Comparison of ENCODE assay signal across 16 cellular contexts in the genomic region with DNA sequence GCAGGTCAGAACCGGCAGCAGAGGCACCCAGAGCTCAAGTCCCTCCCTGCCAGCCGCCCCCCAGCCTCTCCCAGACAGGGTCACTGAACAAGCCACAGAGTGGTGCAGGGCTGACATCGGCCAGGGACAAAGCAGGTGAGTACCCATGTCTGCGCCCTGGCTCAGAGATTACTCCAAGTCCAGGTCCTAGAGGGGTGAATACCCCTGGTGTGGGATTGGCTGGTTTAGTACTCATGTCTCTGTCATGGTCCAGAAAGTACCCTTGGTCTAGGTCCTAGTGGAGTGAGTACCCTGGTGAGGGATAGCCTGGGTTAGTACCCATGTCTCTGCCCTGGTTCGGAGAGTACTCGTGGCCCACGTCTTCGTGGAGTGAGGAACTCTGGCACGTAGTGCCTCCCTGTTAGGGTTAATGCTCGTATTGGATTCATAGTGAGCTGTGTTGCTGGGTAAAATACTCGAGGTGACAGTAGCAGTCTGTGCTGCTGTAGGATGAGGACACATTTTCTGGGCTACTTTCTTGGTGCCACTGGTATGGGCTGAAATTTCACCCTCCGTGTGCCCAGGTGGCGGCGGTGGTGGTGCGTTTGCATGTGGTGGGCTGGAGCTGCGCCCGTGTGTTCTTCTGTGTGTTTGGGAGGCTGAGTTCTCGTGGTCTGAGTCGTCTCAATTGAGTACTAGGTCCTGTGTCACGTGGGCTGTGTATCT. TPM values are rescaled to one million over a fixed set of nuclear protein-coding genes. Genes with fewer than 3 reads are reported as not detected.
DNase-seq lines count a peak whose midpoint lies in the region; ATAC-seq and TF ChIP-seq lines count a peak whose summit lies in the region.
"Had no signal": no experiment of that assay in that cellular context is flagged by ENCODE, and none has a peak within 500 bp of the region (broad histone marks: within the 10 kb centered on the region; RNA-seq: fewer than 3 reads in every experiment).

No MANE protein-coding gene starts in this region.

- ATAC-seq in left ventricle myocardium superior (no peak), left cardiac atrium (no peak), WTC11 (no peak; the same call in 1 of the 2 replicates), right lobe of liver (peak in 3 of 4 donors; percentile 14 to 31 (median 17)), HG02852 (IDR thresholded peaks at IDR 0.05; ENCODE audit: unreplicated experiment) (no peak)
- ATAC-seq: gastroesophageal sphincter had no signal

- H3K36me3 Mint-ChIP-seq in WTC11, result no peaks in the 10 kb centered on the region
- H3K36me3 Mint-ChIP-seq: activated naive CD8-positive, alpha-beta T cell had no signal

- no peak overlapping the region for H3K4me3 ChIP-seq in right lobe of liver
- H3K4me3 ChIP-seq: gastroesophageal sphincter had no signal

- DNase-seq in left ventricle myocardium superior (peak; percentile 23), left cardiac atrium (no peak), WTC11 (ENCODE audit: low spot score) (no peak), right lobe of liver (peak in 2 of 3 donors; percentile 29 to 45), Kasumi-1 (lab: John Stamatoyannopoulos, UW) (no peak), GM13977 (ENCODE audit: low spot score) (no peak), NCI-H1048 (lab: John Stamatoyannopoulos, UW) (no peak)
- DNase-seq: BE2C, NCI-H2081 treated with DMSO at 0.1 percent for 48 hours, SHP77 treated with DMSO at 0.1 percent for 48 hours had no signal

- TF ChIP-seq CTCF in WTC11 (IDR thresholded peaks at IDR 0.05), result no peak
- no peak for TF ChIP-seq CTCF in right lobe of liver (IDR thresholded peaks at IDR 0.05)
- no peak for TF ChIP-seq CTCF in GM13977 (IDR thresholded peaks at IDR 0.05; ENCODE audit: extremely low read depth, insufficient read depth, missing control alignments)

- H3K27ac ChIP-seq in right lobe of liver, result no peak overlapping the region
- H3K27ac ChIP-seq: gastroesophageal sphincter, HL-60 had no signal

- peak overlapping the region; percentile 57 for H3K27ac Mint-ChIP-seq in WTC11
- H3K27ac Mint-ChIP-seq: activated naive CD8-positive, alpha-beta T cell had no signal

- no peaks in the 10 kb centered on the region for H3K4me1 ChIP-seq in right lobe of liver
- H3K4me1 ChIP-seq: BE2C, gastroesophageal sphincter had no signal

- POLR2A ChIA-PET in WTC11 (lab: Charles Lee), result no interaction called here

- CTCF ChIA-PET in WTC11 (lab: Charles Lee), result interaction anchor here (0.5 to 1.1 kb wide), 3 partner anchors 9 to 340 kb away, joined by 3 to 4 read pairs (median 3); no protein-coding TSS in a partner anchor

- no peaks in the 10 kb centered on the region for H3K4me1 Mint-ChIP-seq in WTC11
- H3K4me1 Mint-ChIP-seq: central memory CD8-positive, alpha-beta T cell had no signal

- H3K9me3 ChIP-seq in right lobe of liver, result no peaks in the 10 kb centered on the region
- H3K9me3 ChIP-seq: BE2C, gastroesophageal sphincter had no signal

- in situ Hi-C loops in GM13977 (cut with MboI; ENCODE audit: low pct_unique_long_range_greater_than_20kb, low sequenced_read_pairs, unreplicated experiment), result no loop called here

- 54% methylated on average over 7 of the region's 20 CpGs for WGBS in right lobe of liver (ENCODE audit: insufficient coverage, low coverage, low lambda C conversion rate, missing lambda C conversion rate)

- H3K9me3 Mint-ChIP-seq in WTC11, result no peaks in the 10 kb centered on the region
- H3K9me3 Mint-ChIP-seq: central memory CD8-positive, alpha-beta T cell had no signal

- no peaks in the 10 kb centered on the region for H3K27me3 Mint-ChIP-seq in WTC11 (ENCODE audit: low read depth)
- H3K27me3 Mint-ChIP-seq: activated naive CD8-positive, alpha-beta T cell; central memory CD8-positive, alpha-beta T cell had no signal

- H3K36me3 ChIP-seq in right lobe of liver, result no peaks in the 10 kb centered on the region
- H3K36me3 ChIP-seq: BE2C, gastroesophageal sphincter had no signal

- intact Hi-C loops in left ventricle myocardium superior (cut with micrococcal nuclease), result no loop called here
- intact Hi-C loops in left cardiac atrium (cut with DNase I), result no loop called here
- intact Hi-C loops in right lobe of liver (cut with DNase I), result no loop called here

- H3K27me3 ChIP-seq in right lobe of liver, result no peaks in the 10 kb centered on the region
- H3K27me3 ChIP-seq: BE2C had no signal

- no peak overlapping the region for H3K4me3 Mint-ChIP-seq in WTC11
- H3K4me3 Mint-ChIP-seq: activated naive CD8-positive, alpha-beta T cell; central memory CD8-positive, alpha-beta T cell had no signal

- TF ChIP-seq POLR2A in right lobe of liver (IDR thresholded peaks at IDR 0.05), result no peak

TF ChIP-seq in WTC11, 78 proteins besides CTCF, POLR2A, EP300 and RAD21:
- no peak for TF ChIP-seq TEAD4 (CRISPR knock-in tag; IDR thresholded peaks at IDR 0.05)
- TF ChIP-seq PRDM15 (CRISPR knock-in tag; IDR thresholded peaks at IDR 0.05), result no peak
- TF ChIP-seq, protein P1, sequence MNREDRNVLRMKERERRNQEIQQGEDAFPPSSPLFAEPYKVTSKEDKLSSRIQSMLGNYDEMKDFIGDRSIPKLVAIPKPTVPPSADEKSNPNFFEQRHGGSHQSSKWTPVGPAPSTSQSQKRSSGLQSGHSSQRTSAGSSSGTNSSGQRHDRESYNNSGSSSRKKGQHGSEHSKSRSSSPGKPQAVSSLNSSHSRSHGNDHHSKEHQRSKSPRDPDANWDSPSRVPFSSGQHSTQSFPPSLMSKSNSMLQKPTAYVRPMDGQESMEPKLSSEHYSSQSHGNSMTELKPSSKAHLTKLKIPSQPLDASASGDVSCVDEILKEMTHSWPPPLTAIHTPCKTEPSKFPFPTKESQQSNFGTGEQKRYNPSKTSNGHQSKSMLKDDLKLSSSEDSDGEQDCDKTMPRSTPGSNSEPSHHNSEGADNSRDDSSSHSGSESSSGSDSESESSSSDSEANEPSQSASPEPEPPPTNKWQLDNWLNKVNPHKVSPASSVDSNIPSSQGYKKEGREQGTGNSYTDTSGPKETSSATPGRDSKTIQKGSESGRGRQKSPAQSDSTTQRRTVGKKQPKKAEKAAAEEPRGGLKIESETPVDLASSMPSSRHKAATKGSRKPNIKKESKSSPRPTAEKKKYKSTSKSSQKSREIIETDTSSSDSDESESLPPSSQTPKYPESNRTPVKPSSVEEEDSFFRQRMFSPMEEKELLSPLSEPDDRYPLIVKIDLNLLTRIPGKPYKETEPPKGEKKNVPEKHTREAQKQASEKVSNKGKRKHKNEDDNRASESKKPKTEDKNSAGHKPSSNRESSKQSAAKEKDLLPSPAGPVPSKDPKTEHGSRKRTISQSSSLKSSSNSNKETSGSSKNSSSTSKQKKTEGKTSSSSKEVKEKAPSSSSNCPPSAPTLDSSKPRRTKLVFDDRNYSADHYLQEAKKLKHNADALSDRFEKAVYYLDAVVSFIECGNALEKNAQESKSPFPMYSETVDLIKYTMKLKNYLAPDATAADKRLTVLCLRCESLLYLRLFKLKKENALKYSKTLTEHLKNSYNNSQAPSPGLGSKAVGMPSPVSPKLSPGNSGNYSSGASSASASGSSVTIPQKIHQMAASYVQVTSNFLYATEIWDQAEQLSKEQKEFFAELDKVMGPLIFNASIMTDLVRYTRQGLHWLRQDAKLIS (CRISPR knock-in tag; IDR thresholded peaks at IDR 0.05; ENCODE audit: borderline replicate concordance), result no peak
- no peak for TF ChIP-seq ZNF416 (CRISPR knock-in tag; IDR thresholded peaks at IDR 0.05)
- TF ChIP-seq SP1 (CRISPR knock-in tag; conservative IDR thresholded peaks at IDR 0.05), result no peak
- no peak for TF ChIP-seq NFE2L1 (CRISPR knock-in tag; IDR thresholded peaks at IDR 0.05)
- TF ChIP-seq KAT7 (CRISPR knock-in tag; IDR thresholded peaks at IDR 0.05; ENCODE audit: borderline replicate concordance), result no peak

RNA-seq across cellular contexts. Expression of gene KNDC1, which starts 25.5 kb away (rescaled TPM):
- total RNA-seq in left ventricle myocardium superior (0.20 TPM), left cardiac atrium (under 1 TPM; 0.34 to 0.50 TPM), WTC11 (2021) (25.7 to 26.8 TPM (median 26.6 TPM) in 3 replicates), right lobe of liver (10 to 100 TPM in 2 of 6 experiments, 1 to 10 TPM in 3, under 1 TPM in 1; 0.54 to 11.6 (median 8.2) TPM)

RNA-seq across cellular contexts. Expression of gene ADGRA1, which starts 46.8 kb away (rescaled TPM):
- total RNA-seq in left ventricle myocardium superior (not detected), left cardiac atrium (under 1 TPM in 1 of 2 donors, not detected in 1; 0.10 TPM), WTC11 (2021) (0.11 to 0.20 TPM (median 0.18 TPM) in 3 replicates), right lobe of liver (under 1 TPM in 5 of 6 experiments, not detected in 1; 0.10 to 0.46 (median 0.16) TPM)
- total RNA-seq: mononuclear cell had no signal

Comparison
In these comparisons a context has a peak if more than half of its experiments do, and no peak if none do; other contexts are left out.
1. DNase-seq: peak in left ventricle myocardium superior (single experiment) and right lobe of liver (2 of 3); none in left cardiac atrium (single experiment), WTC11 (single experiment), Kasumi-1 (0 of 2), GM13977 (single experiment) and NCI-H1048 (single experiment).
2. ATAC-seq: peak in right lobe of liver (3 of 4); none in left ventricle myocardium superior (single experiment), left cardiac atrium (0 of 2), WTC11 (single experiment) and HG02852 (single experiment).